In genomic region chr7:1669954-1670893, GRCh38 we compare ENCODE assay signal across 9 cellular contexts. TPM values are rescaled to one million over a fixed set of nuclear protein-coding genes. Genes with fewer than 3 reads are reported as not detected.
DNase-seq lines count a peak whose midpoint lies in the region; TF ChIP-seq lines count a peak whose summit lies in the region.
"Had no signal": no experiment of that assay in that cellular context is flagged by ENCODE, and none has a peak within 500 bp of the region (broad histone marks: within the 10 kb centered on the region; RNA-seq: fewer than 3 reads in every experiment).

TSS of gene ELFN1 (plus strand) at chr7:1670277. CDS start at chr7:1744597, 74,320 bp downstream.

- H3K27me3 Mint-ChIP-seq in progenitor cell of endocrine pancreas: peaks cover 13% of the 10 kb centered on the region

- peaks cover 4% of the 10 kb centered on the region for H3K4me1 Mint-ChIP-seq in progenitor cell of endocrine pancreas (ENCODE audit: low read depth)

- H3K36me3 ChIP-seq in NT2/D1 (ENCODE audit: insufficient read depth, insufficient read length, low read length): peaks cover 7% of the 10 kb centered on the region

- peaks cover 8% of the 10 kb centered on the region for H3K4me1 ChIP-seq in NT2/D1 (ENCODE audit: insufficient read depth, insufficient read length)

- no peaks in the 10 kb centered on the region for H3K9me3 Mint-ChIP-seq in progenitor cell of endocrine pancreas (ENCODE audit: low read depth)

- no peaks in the 10 kb centered on the region for H3K9me3 ChIP-seq in NT2/D1 (ENCODE audit: insufficient read depth, low read length)

- H3K27me3 ChIP-seq in NT2/D1 (ENCODE audit: insufficient read depth, insufficient read length): peaks cover 53% of the 10 kb centered on the region

- H3K27ac Mint-ChIP-seq in progenitor cell of endocrine pancreas: peak within 1 kb of the TSS; percentile 88

- TF ChIP-seq CTCF in foreskin fibroblast (IDR thresholded peaks at IDR 0.05; ENCODE audit: low read depth, low read length) (no peak), progenitor cell of endocrine pancreas (IDR thresholded peaks at IDR 0.05; ENCODE audit: unreplicated experiment) (no peak)

- no peaks in the 10 kb centered on the region for H3K36me3 Mint-ChIP-seq in progenitor cell of endocrine pancreas (ENCODE audit: insufficient read depth)

- peak within 1 kb of the TSS; percentile 85 for H3K9ac ChIP-seq in NT2/D1 (ENCODE audit: insufficient read length, low read depth)
- H3K9ac ChIP-seq: KMS-11 had no signal

- DNase-seq in ELR (ENCODE audit: low read depth): peak; percentile 29
- peak; percentile 82 for DNase-seq in NT2/D1 (ENCODE audit: low read depth, low spot score)
- peak in 1 of 2 donors; percentile 62 for DNase-seq in foreskin fibroblast
- DNase-seq in progenitor cell of endocrine pancreas (ENCODE audit: low spot score, unreplicated experiment): peak; percentile 68
- DNase-seq in CD1c-positive myeloid dendritic cell (ENCODE audit: extremely low spot score): no peak
- no peak for DNase-seq in HUDEP-2 (lab: John Stamatoyannopoulos, UW; ENCODE audit: unreplicated experiment in 76 of 76)
- no peak for DNase-seq in pons (ENCODE audit: low spot score)
- no peak for DNase-seq in NOMO-1 treated with DMSO at 0.1 percent for 48 hours (lab: John Stamatoyannopoulos, UW; ENCODE audit: unreplicated experiment)

- peak within 1 kb of the TSS; percentile 63 for H3K4me3 ChIP-seq in NT2/D1 (ENCODE audit: insufficient read length, low read depth)
- peak within 1 kb of the TSS; percentile 27 to 49 for H3K4me3 ChIP-seq in foreskin fibroblast (ENCODE audit: low read depth in 1 of 2, low read length in 2 of 2)

- H3K4me3 Mint-ChIP-seq in progenitor cell of endocrine pancreas (ENCODE audit: low read depth): peak within 1 kb of the TSS; percentile 64

RNA-seq across cellular contexts. Expression of gene ELFN1, which starts in this region (rescaled TPM):
- 12.3 and 12.9 TPM in 2 replicates for total RNA-seq in progenitor cell of endocrine pancreas

Comparison
In these comparisons a context has a peak if more than half of its experiments do, and no peak if none do; other contexts are left out.
1. DNase-seq: peak in ELR (single experiment), NT2/D1 (single experiment) and progenitor cell of endocrine pancreas (single experiment); none in CD1c-positive myeloid dendritic cell (single experiment), HUDEP-2 (0 of 76), pons (single experiment) and NOMO-1 treated with DMSO at 0.1 percent for 48 hours (single experiment).